ENCODE assay signal across 8 cellular contexts in genomic region chr1:39954870-39955546, GRCh38. TPM values are rescaled to one million over a fixed set of nuclear protein-coding genes. Genes with fewer than 3 reads are reported as not detected.
DNase-seq lines count a peak whose midpoint lies in the region; ATAC-seq and TF ChIP-seq lines count a peak whose summit lies in the region.

TSS of gene MFSD2A (plus strand) at chr1:39955145. CDS start at chr1:39955293, 148 bp downstream.

- peak; percentile 73 for ATAC-seq in GM21528 (IDR thresholded peaks at IDR 0.05; ENCODE audit: low FRiP score, unreplicated experiment)
- peak; percentile 94 for ATAC-seq in stimulated activated naive CD8-positive, alpha-beta T cell treated with anti-CD3 and anti-CD28 coated beads, Interleukin-15, Interleukin-2, amounts not matched to agents 100 U/mL and 50 U/mL, for 24 hours

- H3K27ac Mint-ChIP-seq in Caco-2 (ENCODE audit: unreplicated experiment): no peak within 1 kb of the TSS
- H3K27ac Mint-ChIP-seq in nephron: peak within 1 kb of the TSS; percentile 19 to 41 (median 31)

- H3K36me3 ChIP-seq in Caco-2 (ENCODE audit: control insufficient read depth, insufficient read depth, low read length) (no peaks in the 10 kb centered on the region), KMS-11 (ENCODE audit: insufficient read depth) (no peaks in the 10 kb centered on the region)

- CTCF ChIA-PET in Caco-2 (lab: Charles Lee): interaction anchor here (1.9 kb wide), 1 partner anchor 36 kb away, joined by 14 read pairs; no protein-coding TSS in a partner anchor

- peak within 1 kb of the TSS; percentile 41 for H3K4me3 ChIP-seq in Caco-2 (ENCODE audit: low read depth, low read length)
- peak within 1 kb of the TSS; percentile 78 for H3K4me3 ChIP-seq in KMS-11 (IDR thresholded peaks at IDR 0.05; ENCODE audit: insufficient read depth, low read depth, low read length)

- POLR2A ChIA-PET in Caco-2 (lab: Charles Lee): no interaction called here

- DNase-seq in Caco-2 (peak; percentile 85 to 86), RPMI7951 (ENCODE audit: low read depth) (peak; percentile 91), fibroblast of the conjunctiva (ENCODE audit: low read depth) (peak; percentile 80)
- peak; percentile 87 for DNase-seq in activated T-helper 9 cell treated with anti-CD3 and anti-CD28 coated beads, Interleukin-2, amount 50 U/mL, for 16 hours (ENCODE audit: low read depth)
- DNase-seq in stimulated activated naive CD8-positive, alpha-beta T cell treated with anti-CD3 and anti-CD28 coated beads, Interleukin-15, Interleukin-2, amounts not matched to agents 100 U/mL and 50 U/mL, for 24 hours: peak; percentile 96

- intact Hi-C loops in Caco-2 (cut with micrococcal nuclease; ENCODE audit: unreplicated experiment): no loop called here

- H3K36me3 Mint-ChIP-seq in Caco-2 (ENCODE audit: insufficient read depth, unreplicated experiment): no peaks in the 10 kb centered on the region
- H3K36me3 Mint-ChIP-seq in nephron (ENCODE audit: low read depth): no peaks in the 10 kb centered on the region

- H3K27ac ChIP-seq in KMS-11: no peak within 1 kb of the TSS

- H3K27me3 Mint-ChIP-seq in Caco-2 (ENCODE audit: insufficient read depth, unreplicated experiment) (peaks cover 2% of the 10 kb centered on the region), nephron (ENCODE audit: low read depth) (peaks cover 49% of the 10 kb centered on the region)

- no peaks in the 10 kb centered on the region for H3K27me3 ChIP-seq in Caco-2 (replicated peaks; ENCODE audit: control insufficient read depth, insufficient read depth, low read length)
- no peaks in the 10 kb centered on the region for H3K27me3 ChIP-seq in KMS-11 (ENCODE audit: insufficient read depth, low read depth)

- H3K9ac ChIP-seq in KMS-11: peak within 1 kb of the TSS; percentile 42; the same call in 1 of the 2 replicates

- no peaks in the 10 kb centered on the region for H3K79me2 ChIP-seq in KMS-11 (ENCODE audit: insufficient read depth, low read depth)

- H4K20me1 ChIP-seq in KMS-11 (ENCODE audit: insufficient read depth): no peaks in the 10 kb centered on the region

- H3K9me3 ChIP-seq in Caco-2: no peaks in the 10 kb centered on the region

- TF ChIP-seq CTCF in Caco-2 (IDR thresholded peaks at IDR 0.05; ENCODE audit: insufficient read depth in 1 of 2, low read depth in 1 of 2, low read length in 1 of 2, severe bottlenecking in 1 of 2, unreplicated experiment in 1 of 2) (no peak), KMS-11 (conservative IDR thresholded peaks at IDR 0.05; ENCODE audit: low read depth, low read length) (no peak), nephron (IDR thresholded peaks at IDR 0.05; ENCODE audit: unreplicated experiment in 3 of 3) (no peak)

- H3K9me3 Mint-ChIP-seq in Caco-2 (ENCODE audit: unreplicated experiment): no peaks in the 10 kb centered on the region
- no peaks in the 10 kb centered on the region for H3K9me3 Mint-ChIP-seq in nephron

- H3K4me1 Mint-ChIP-seq in Caco-2 (ENCODE audit: low read depth, unreplicated experiment) (no peaks in the 10 kb centered on the region), nephron (peaks cover 43% of the 10 kb centered on the region)

- H3K4me1 ChIP-seq in Caco-2 (no peaks in the 10 kb centered on the region), KMS-11 (ENCODE audit: low read depth, poor library complexity, severe bottlenecking) (peaks cover 9% of the 10 kb centered on the region)

- peak within 1 kb of the TSS; percentile 78 for H3K4me3 Mint-ChIP-seq in Caco-2 (ENCODE audit: unreplicated experiment)
- H3K4me3 Mint-ChIP-seq in nephron: peak within 1 kb of the TSS; percentile 88 to 94 (median 90)

- H3K4me2 ChIP-seq in KMS-11: peak within 1 kb of the TSS; percentile 82

- H2AFZ ChIP-seq in KMS-11 (ENCODE audit: low read depth): peak within 1 kb of the TSS; percentile 80

- no TSS peak for BruUV-seq in Caco-2 (replicated peaks; lab: Mats Ljungman, UMichigan)

RNA-seq across cellular contexts. Expression of gene MFSD2A, which starts in this region (rescaled TPM):
- 2.2 TPM in 2 replicates for total RNA-seq in Caco-2 (2022)
- total RNA-seq in RPMI7951 (2014; rRNA removed; shearing (Covaris generic)): 7.9 and 8.1 TPM in 2 replicates
